1 cellular context compared by ENCODE assay signal in the genomic region with DNA sequence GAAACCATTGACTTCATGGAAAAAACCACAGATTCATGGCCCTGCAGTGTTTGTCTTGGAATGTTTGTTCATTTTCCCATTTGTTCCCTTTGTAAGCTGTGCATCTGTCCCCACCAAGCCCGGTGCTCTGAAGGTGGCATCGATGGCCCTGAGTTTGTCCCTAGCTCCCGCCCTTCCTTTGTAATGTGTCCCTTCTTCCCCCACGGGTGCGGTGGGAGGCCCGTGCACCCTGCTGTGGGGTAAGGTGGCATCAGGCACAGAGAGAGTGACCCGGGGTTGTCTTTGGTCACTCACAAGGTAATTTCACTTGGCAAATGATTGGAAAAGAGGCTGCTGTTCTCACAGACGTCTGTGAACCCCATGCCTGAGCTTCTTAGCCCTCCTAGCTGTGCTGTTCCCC.
TF ChIP-seq lines count a peak whose summit lies in the region.

No MANE protein-coding gene starts in this region.

TF ChIP-seq in WTC11, 78 proteins besides CTCF, POLR2A, EP300 and RAD21 (continued from another document):
- TF ChIP-seq, protein P1, sequence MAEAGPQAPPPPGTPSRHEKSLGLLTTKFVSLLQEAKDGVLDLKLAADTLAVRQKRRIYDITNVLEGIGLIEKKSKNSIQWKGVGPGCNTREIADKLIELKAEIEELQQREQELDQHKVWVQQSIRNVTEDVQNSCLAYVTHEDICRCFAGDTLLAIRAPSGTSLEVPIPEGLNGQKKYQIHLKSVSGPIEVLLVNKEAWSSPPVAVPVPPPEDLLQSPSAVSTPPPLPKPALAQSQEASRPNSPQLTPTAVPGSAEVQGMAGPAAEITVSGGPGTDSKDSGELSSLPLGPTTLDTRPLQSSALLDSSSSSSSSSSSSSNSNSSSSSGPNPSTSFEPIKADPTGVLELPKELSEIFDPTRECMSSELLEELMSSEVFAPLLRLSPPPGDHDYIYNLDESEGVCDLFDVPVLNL (CRISPR knock-in tag; IDR thresholded peaks at IDR 0.05; ENCODE audit: borderline replicate concordance, low read depth): no peak
- TF ChIP-seq ELF4 (CRISPR knock-in tag; IDR thresholded peaks at IDR 0.05; ENCODE audit: low read depth) (no peak), CBFB (CRISPR knock-in tag; IDR thresholded peaks at IDR 0.05; ENCODE audit: low read depth) (no peak), HMGA2 (CRISPR knock-in tag; IDR thresholded peaks at IDR 0.05) (no peak), ZNF219 (CRISPR knock-in tag; IDR thresholded peaks at IDR 0.05; ENCODE audit: borderline replicate concordance) (no peak)
- TF ChIP-seq, protein P2, sequence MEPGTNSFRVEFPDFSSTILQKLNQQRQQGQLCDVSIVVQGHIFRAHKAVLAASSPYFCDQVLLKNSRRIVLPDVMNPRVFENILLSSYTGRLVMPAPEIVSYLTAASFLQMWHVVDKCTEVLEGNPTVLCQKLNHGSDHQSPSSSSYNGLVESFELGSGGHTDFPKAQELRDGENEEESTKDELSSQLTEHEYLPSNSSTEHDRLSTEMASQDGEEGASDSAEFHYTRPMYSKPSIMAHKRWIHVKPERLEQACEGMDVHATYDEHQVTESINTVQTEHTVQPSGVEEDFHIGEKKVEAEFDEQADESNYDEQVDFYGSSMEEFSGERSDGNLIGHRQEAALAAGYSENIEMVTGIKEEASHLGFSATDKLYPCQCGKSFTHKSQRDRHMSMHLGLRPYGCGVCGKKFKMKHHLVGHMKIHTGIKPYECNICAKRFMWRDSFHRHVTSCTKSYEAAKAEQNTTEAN (CRISPR knock-in tag; IDR thresholded peaks at IDR 0.05): no peak
